10 cellular contexts compared by ENCODE assay signal in genomic region chr3:187042062-187042745, GRCh38.
DNase-seq lines count a peak whose midpoint lies in the region; ATAC-seq lines count a peak whose summit lies in the region.
"Had no signal": no experiment of that assay in that cellular context is flagged by ENCODE, and none has a peak within 500 bp of the region (broad histone marks: within the 10 kb centered on the region; RNA-seq: fewer than 3 reads in every experiment).

No MANE protein-coding gene starts in this region.

- no peaks in the 10 kb centered on the region for H3K9me3 Mint-ChIP-seq in activated T-cell treated with anti-CD3 and anti-CD28 coated beads, Interleukin-2, amount 50 U/mL, for 4 hours
- H3K9me3 Mint-ChIP-seq in activated naive CD4-positive, alpha-beta T cell treated with anti-CD3 and anti-CD28 coated beads, Interleukin-2, amount 50 U/mL, for 72 hours, result peaks cover 13 to 14% of the 10 kb centered on the region in 2 donors
- H3K9me3 Mint-ChIP-seq in stimulated activated naive B cell treated with anti-CD40 and anti-IgM and Interleukin-4, amounts not matched to agents 10 μg/mL and 1 μg/mL and 100 μg/mL, for 72 hours, result peaks cover 0 to 3% of the 10 kb centered on the region in 2 donors

- H3K4me1 Mint-ChIP-seq in activated T-cell treated with anti-CD3 and anti-CD28 coated beads, Interleukin-2, amount 50 U/mL, for 4 hours (ENCODE audit: low read depth), result peaks cover 87% of the 10 kb centered on the region
- peaks cover 59 to 91% of the 10 kb centered on the region in 2 donors for H3K4me1 Mint-ChIP-seq in stimulated activated naive B cell treated with anti-CD40 and anti-IgM and Interleukin-4, amounts not matched to agents 10 μg/mL and 1 μg/mL and 100 μg/mL, for 72 hours

- H3K27ac Mint-ChIP-seq in activated naive CD4-positive, alpha-beta T cell treated with anti-CD3 and anti-CD28 coated beads, Interleukin-2, amount 50 U/mL, for 72 hours, result peak overlapping the region; percentile 96 to 98
- H3K27ac Mint-ChIP-seq in stimulated activated naive B cell treated with anti-CD40 and anti-IgM and Interleukin-4, amounts not matched to agents 10 μg/mL and 1 μg/mL and 100 μg/mL, for 72 hours, result peak overlapping the region; percentile 91

- peaks cover 69% of the 10 kb centered on the region for H3K36me3 Mint-ChIP-seq in activated T-cell treated with anti-CD3 and anti-CD28 coated beads, Interleukin-2, amount 50 U/mL, for 4 hours (ENCODE audit: insufficient read depth)
- H3K36me3 Mint-ChIP-seq in activated naive CD4-positive, alpha-beta T cell treated with anti-CD3 and anti-CD28 coated beads, Interleukin-2, amount 50 U/mL, for 72 hours, result peaks cover 55 to 88% of the 10 kb centered on the region in 2 donors
- H3K36me3 Mint-ChIP-seq in stimulated activated naive B cell treated with anti-CD40 and anti-IgM and Interleukin-4, amounts not matched to agents 10 μg/mL and 1 μg/mL and 100 μg/mL, for 72 hours, result peaks cover 76 to 86% of the 10 kb centered on the region in 2 donors

- peak in 1 of 2 donors; percentile 17 for ATAC-seq in activated T-cell treated with anti-CD3 and anti-CD28 coated beads, Interleukin-2, amount 50 U/mL, for 4 hours
- ATAC-seq in HG02885 (IDR thresholded peaks at IDR 0.05; ENCODE audit: poor library complexity, unreplicated experiment) (peak; percentile 24), GM21717 (IDR thresholded peaks at IDR 0.05; ENCODE audit: unreplicated experiment) (no peak), GM21360 (IDR thresholded peaks at IDR 0.05; ENCODE audit: unreplicated experiment) (no peak)
- peak in 1 of 2 donors; percentile 14 for ATAC-seq in activated naive CD4-positive, alpha-beta T cell treated with anti-CD3 and anti-CD28 coated beads, Interleukin-2, amount 50 U/mL, for 72 hours
- ATAC-seq in stimulated activated naive B cell treated with anti-CD40 and anti-IgM and Interleukin-4, amounts not matched to agents 10 μg/mL and 1 μg/mL and 100 μg/mL, for 72 hours (replicated peaks), result peak in 1 of 2 donors; percentile 49

- H3K4me3 Mint-ChIP-seq in activated T-cell treated with anti-CD3 and anti-CD28 coated beads, Interleukin-2, amount 50 U/mL, for 4 hours, result peak overlapping the region; percentile 52
- peak overlapping the region; percentile 65 to 75 for H3K4me3 Mint-ChIP-seq in stimulated activated naive B cell treated with anti-CD40 and anti-IgM and Interleukin-4, amounts not matched to agents 10 μg/mL and 1 μg/mL and 100 μg/mL, for 72 hours

- DNase-seq in activated T-cell treated with anti-CD3 and anti-CD28 coated beads, Interleukin-2, amount 50 U/mL, for 4 hours, result no peak
- DNase-seq in activated T-cell treated with anti-CD3 and anti-CD28 coated beads for 4 hours (no peak), COLO829 (ENCODE audit: low spot score) (no peak)
- no peak for DNase-seq in activated naive CD4-positive, alpha-beta T cell treated with anti-CD3 and anti-CD28 coated beads, Interleukin-2, amount 50 U/mL, for 72 hours (ENCODE audit: low spot score in 2 of 2)
- DNase-seq in stimulated activated naive B cell treated with anti-CD40 and anti-IgM and Interleukin-4, amounts not matched to agents 10 μg/mL and 1 μg/mL and 100 μg/mL, for 72 hours, result no peak
- DNase-seq: activated CD4-positive, CD25-positive, alpha-beta regulatory T cell treated with anti-CD3 and anti-CD28 coated beads, Interleukin-2, amount 50 U/mL, for 72 hours; retina had no signal

- H3K27me3 Mint-ChIP-seq in activated T-cell treated with anti-CD3 and anti-CD28 coated beads, Interleukin-2, amount 50 U/mL, for 4 hours (ENCODE audit: low read depth), result no peaks in the 10 kb centered on the region
- H3K27me3 Mint-ChIP-seq in stimulated activated naive B cell treated with anti-CD40 and anti-IgM and Interleukin-4, amounts not matched to agents 10 μg/mL and 1 μg/mL and 100 μg/mL, for 72 hours, result no peaks in the 10 kb centered on the region
